In the genomic region with DNA sequence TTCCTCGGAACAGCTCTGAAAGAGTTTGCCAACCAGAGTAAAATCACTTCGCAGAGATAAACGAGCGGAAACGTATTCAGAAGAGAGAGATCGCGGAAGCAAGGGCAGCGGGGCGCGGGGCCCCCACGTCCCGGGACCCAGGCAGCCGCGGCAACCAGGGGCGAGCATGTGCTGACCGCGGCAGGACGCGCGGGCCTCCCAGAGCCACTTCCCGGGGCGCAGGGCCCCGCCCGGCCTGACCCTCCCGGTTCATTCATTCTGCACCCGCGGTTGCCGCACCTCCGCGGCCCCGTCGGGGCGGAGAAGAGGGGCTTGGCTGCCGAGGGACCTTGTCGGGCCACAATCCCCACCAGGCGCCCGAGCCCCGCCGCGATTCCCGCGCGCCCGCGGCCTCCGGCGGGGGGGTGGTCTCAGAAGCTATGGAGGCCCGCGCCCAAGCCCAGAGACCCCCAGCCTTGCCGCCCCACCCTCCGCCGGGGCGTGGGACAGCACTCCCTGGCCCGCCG, we compare ENCODE assay signal across 8 cellular contexts. TPM values are rescaled to one million over a fixed set of nuclear protein-coding genes. Genes with fewer than 3 reads are reported as not detected.
DNase-seq lines count a peak whose midpoint lies in the region; ATAC-seq and TF ChIP-seq lines count a peak whose summit lies in the region.

No MANE protein-coding gene starts in this region.

- ATAC-seq in GM19455 (IDR thresholded peaks at IDR 0.05; ENCODE audit: unreplicated experiment) (peak; percentile 12), RWPE2 (ENCODE audit: low read depth) (0 out of 3 replicates have a peak, but pooled peaks have one; percentile 7)

- in situ Hi-C loops in ACHN (cut with HindIII; ENCODE audit: low pct_ligation_motif_present, low pct_unique_long_range_greater_than_20kb, low sequenced_read_pairs), result no loop called here

- TF ChIP-seq CTCF in RWPE2 (IDR thresholded peaks at IDR 0.05; ENCODE audit: poor library complexity, severe bottlenecking), result no peak

- H3K36me3 ChIP-seq in RWPE2 (ENCODE audit: low read depth), result no peaks in the 10 kb centered on the region

- DNase-seq in ACHN (peak; percentile 55), RWPE2 (ENCODE audit: low spot score) (no peak), hepatic stellate cell (ENCODE audit: low spot score) (peak; percentile 34), skeletal muscle cell (ENCODE audit: low read depth) (no peak), mesenteric fat pad (ENCODE audit: low spot score) (no peak), KG1 (lab: John Stamatoyannopoulos, UW) (no peak)

- H3K27me3 ChIP-seq in RWPE2 (ENCODE audit: insufficient read depth, poor library complexity, severe bottlenecking), result no peaks in the 10 kb centered on the region

- H3K4me1 ChIP-seq in RWPE2 (ENCODE audit: insufficient read depth, poor library complexity, severe bottlenecking), result peaks cover 14% of the 10 kb centered on the region

- H3K27ac ChIP-seq in RWPE2 (ENCODE audit: poor library complexity, severe bottlenecking), result peak overlapping the region; percentile 78
- H3K27ac ChIP-seq in adipose tissue (ENCODE audit: low read depth, low read length), result peak overlapping the region; percentile 96

- no peaks in the 10 kb centered on the region for H3K9me3 ChIP-seq in RWPE2 (ENCODE audit: severe bottlenecking)

- peak overlapping the region; percentile 82 for H3K4me3 ChIP-seq in RWPE2 (ENCODE audit: severe bottlenecking)
- peak overlapping the region; percentile 85 for H3K4me3 ChIP-seq in skeletal muscle cell (ENCODE audit: low read depth, low read length)

- 0% methylated on average over 50 to 55 of the region's 55 CpGs for WGBS in adipose tissue, 3 donors

RNA-seq across cellular contexts. Expression of a gene that starts 0.6 kb away (rescaled TPM):
- 10 to 100 TPM; 20.0 to 78.5 (median 70.6) TPM for polyA plus RNA-seq in adipose tissue
- 90.4 TPM for total RNA-seq in mesenteric fat pad

RNA-seq across cellular contexts. Expression of a gene that starts 26.1 kb away (rescaled TPM):
- polyA plus RNA-seq in adipose tissue, result 10 to 100 TPM; 14.7 to 24.0 (median 21.9) TPM
- 45.5 TPM for total RNA-seq in mesenteric fat pad

Comparison
In these comparisons a context has a peak if more than half of its experiments do, and no peak if none do; other contexts are left out.
1. DNase-seq: peak in ACHN (single experiment) and hepatic stellate cell (single experiment); none in RWPE2 (single experiment), skeletal muscle cell (single experiment), mesenteric fat pad (single experiment) and KG1 (single experiment).